1 cellular context compared by ENCODE assay signal in the genomic region with DNA sequence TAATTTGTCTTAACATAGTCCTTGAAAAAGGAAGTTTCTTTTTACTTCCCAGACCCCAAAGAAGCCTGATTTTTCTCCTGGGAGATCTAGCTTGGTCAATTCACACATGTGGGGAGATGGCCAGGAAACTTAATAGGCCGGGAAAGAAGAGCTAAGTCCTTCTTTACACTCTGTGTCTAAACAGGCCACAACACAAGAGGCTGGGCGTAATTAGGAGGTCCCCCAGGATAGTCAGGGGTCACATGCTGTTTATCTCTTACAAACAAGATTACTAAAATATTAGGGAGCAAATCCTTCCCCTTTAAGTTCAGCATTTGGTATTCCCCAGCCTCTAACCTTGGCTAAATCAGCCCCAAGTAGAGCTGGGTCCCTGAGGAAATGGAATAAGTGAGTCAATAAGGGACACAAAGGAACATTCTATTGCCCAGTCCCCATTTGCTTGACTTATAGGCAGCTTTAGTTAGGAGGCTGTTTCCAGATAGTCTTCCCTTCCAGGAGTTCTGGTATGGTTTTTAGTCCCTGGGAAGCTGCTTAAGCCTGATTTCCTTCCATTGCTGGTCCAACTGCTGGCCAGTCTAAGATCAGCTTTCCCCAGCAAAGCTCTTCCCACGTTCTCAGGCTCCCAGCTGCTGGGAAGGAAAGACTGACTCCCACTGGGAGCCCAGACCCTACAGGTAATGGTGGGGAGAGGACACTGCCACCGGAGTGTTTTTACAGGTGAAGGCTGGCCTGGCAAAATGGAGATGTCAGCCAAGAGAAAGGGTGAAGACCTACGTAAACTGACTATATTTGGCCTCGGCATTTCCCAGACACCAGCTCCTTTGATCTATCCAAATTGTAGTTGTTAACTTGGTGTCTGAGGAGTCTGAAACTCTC.
TF ChIP-seq lines count a peak whose summit lies in the region.

No MANE protein-coding gene starts in this region.

TF ChIP-seq in HEK293, 187 proteins besides CTCF, POLR2A, EP300 and RAD21 (continued from another document):
- TF ChIP-seq PRDM10 (tag by site-specific recombination; IDR thresholded peaks at IDR 0.05) = peak; percentile 89
